1 cellular context compared by ENCODE assay signal in genomic region chr10:132941640-132942051, GRCh38.
TF ChIP-seq lines count a peak whose summit lies in the region.

No MANE protein-coding gene starts in this region.

TF ChIP-seq in SK-N-SH treated with all-trans-retinoic acid at 6 μM for 48 hours, 23 proteins besides CTCF, POLR2A, EP300 and RAD21 (continued from another document):
- TF ChIP-seq PATZ1 (CRISPR knock-in tag; IDR thresholded peaks at IDR 0.05; ENCODE audit: borderline replicate concordance), result no peak
TF ChIP-seq in SK-N-SH treated with all-trans-retinoic acid at 6 μM for 48 hours: peak in this region for 0.
